9 cellular contexts compared by ENCODE assay signal in the genomic region with DNA sequence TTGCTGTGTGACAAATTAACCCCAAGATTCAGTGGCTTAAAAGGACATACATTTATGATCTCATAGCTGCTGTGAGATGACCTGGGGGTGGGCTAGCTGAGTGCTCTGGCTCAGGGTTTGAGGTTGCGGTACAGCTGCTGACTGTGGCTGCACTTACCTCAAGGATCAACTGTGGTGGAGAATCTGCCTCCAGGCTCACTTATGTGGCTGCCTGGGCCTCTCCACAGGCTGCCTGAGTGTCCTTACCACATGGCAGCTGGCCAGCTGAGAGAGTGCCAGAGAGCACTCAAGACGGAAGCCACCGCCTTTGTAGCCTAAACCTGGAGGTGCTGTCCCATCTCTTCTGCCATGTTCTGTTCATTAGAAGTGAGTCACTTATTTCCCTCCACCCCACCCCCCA. TPM values are rescaled to one million over a fixed set of nuclear protein-coding genes. Genes with fewer than 3 reads are reported as not detected.
A peak's percentile ranks its signal among the peaks of the same experiment; 100 is the strongest.
DNase-seq lines count a peak whose midpoint lies in the region; ATAC-seq, FAIRE-seq and TF ChIP-seq lines count a peak whose summit lies in the region.
"Had no signal": no experiment of that assay in that cellular context is flagged by ENCODE, and none has a peak within 500 bp of the region (broad histone marks: within the 10 kb centered on the region; RNA-seq: fewer than 3 reads in every experiment).

No MANE protein-coding gene starts in this region.

- H3K14ac ChIP-seq in H1 (ENCODE audit: insufficient read length) = no peak overlapping the region

- 74% methylated on average over 3 of the region's 3 CpGs; no CpG with 5 or more reads in 1 of the 2 experiments for WGBS in H1 (ENCODE audit: extremely low coverage in 1 of 2, insufficient coverage in 1 of 2, insufficient read length in 1 of 2, insufficient replicate concordance in 2 of 2, low coverage in 1 of 2, low lambda C conversion rate in 2 of 2, missing lambda C conversion rate in 1 of 2), 2 experiments

- no peak overlapping the region for H3K4ac ChIP-seq in H1 (replicated peaks; ENCODE audit: insufficient read length, low read depth, low read length)

- no peak overlapping the region for H4K8ac ChIP-seq in H1 (ENCODE audit: extremely low read depth, insufficient read depth, low read length)

- TF ChIP-seq EP300 in H1 (IDR thresholded peaks at IDR 0.05; ENCODE audit: borderline replicate concordance in 1 of 2, low read depth in 2 of 2, low read length in 2 of 2) = no peak

- H3K23me2 ChIP-seq in H1 (ENCODE audit: low read depth, low read length) = peaks cover 7% of the 10 kb centered on the region; the same call in 1 of the 2 replicates

- peak overlapping the region; percentile 8; the same call in 1 of the 2 replicates for H2AK5ac ChIP-seq in H1 (ENCODE audit: low read depth, low read length)

- intact Hi-C loops in dorsolateral prefrontal cortex (cut with DNase I) = no loop called here

- no peak overlapping the region for H3K27ac Mint-ChIP-seq in activated T-cell treated with anti-CD3 and anti-CD28 coated beads, Interleukin-2, amount 50 U/mL, for 24 hours

- H3K9me3 ChIP-seq in H1 (ENCODE audit: insufficient read depth in 2 of 2, low read depth in 1 of 2, low read length in 1 of 2) = no peaks in the 10 kb centered on the region

- no peak for TF ChIP-seq RAD21 in H1 (IDR thresholded peaks at IDR 0.05 in 1 of 2, conservative IDR thresholded peaks at IDR 0.05 in 1 of 2; ENCODE audit: low read depth in 2 of 2, low read length in 2 of 2)

- no peak overlapping the region for H3K27ac ChIP-seq in H1 (ENCODE audit: low read depth, low read length)
- H3K27ac ChIP-seq in dorsolateral prefrontal cortex = no peak overlapping the region

- no peak overlapping the region for H2BK15ac ChIP-seq in H1 (ENCODE audit: low read length)

- peaks cover 97% of the 10 kb centered on the region for H3K27me3 Mint-ChIP-seq in activated T-cell treated with anti-CD3 and anti-CD28 coated beads, Interleukin-2, amount 50 U/mL, for 24 hours

- no peak for TF ChIP-seq POLR2A in H1 (IDR thresholded peaks at IDR 0.05; ENCODE audit: control extremely low read depth in 1 of 2, low read depth in 2 of 2, low read length in 2 of 2)

- H2BK12ac ChIP-seq in H1 (ENCODE audit: low read depth, low read length) = no peak overlapping the region

- no peaks in the 10 kb centered on the region for H3K36me3 Mint-ChIP-seq in activated T-cell treated with anti-CD3 and anti-CD28 coated beads, Interleukin-2, amount 50 U/mL, for 24 hours (ENCODE audit: low read depth)

- peaks cover 23% of the 10 kb centered on the region for H3K4me1 Mint-ChIP-seq in activated T-cell treated with anti-CD3 and anti-CD28 coated beads, Interleukin-2, amount 50 U/mL, for 24 hours (ENCODE audit: low read depth)

- no peak overlapping the region; a peak in 1 of 4 replicates for H3K4me2 ChIP-seq in H1 (ENCODE audit: insufficient read depth in 1 of 2, low read depth in 2 of 2, low read length in 2 of 2)

- H3K79me1 ChIP-seq in H1 (ENCODE audit: low read depth, low read length) = no peaks in the 10 kb centered on the region

- H3K36me3 ChIP-seq in H1 (ENCODE audit: control insufficient read depth in 2 of 4, insufficient read depth in 4 of 4, low read length in 3 of 4) = no peaks in the 10 kb centered on the region

- CTCF ChIA-PET in H1 (lab: Charles Lee; ENCODE audit: partially characterized antibody) = interaction anchor here (0.8 to 11.8 kb wide), 16 partner anchors 9 to 268 kb away, joined by 3 to 287 read pairs (median 4); partner anchors contain the start of genes INSRR, NTRK1 and PEAR1

- POLR2A ChIA-PET in H1 (lab: Charles Lee; ENCODE audit: partially characterized antibody) = interaction anchor here (1.3 to 3.0 kb wide), 5 partner anchors 34 to 219 kb away, joined by 3 to 10 read pairs (median 7); no protein-coding TSS in a partner anchor

- H3K18ac ChIP-seq in H1 (ENCODE audit: extremely low read depth, low read length) = no peak overlapping the region

- H3K4me1 ChIP-seq in H1 (replicated peaks in 1 of 4; ENCODE audit: control insufficient read depth in 3 of 4, insufficient read depth in 4 of 4, low read length in 3 of 4) = peaks cover 3 to 21% (median 9%) of the 10 kb centered on the region in 4 experiments; a peak in 6 of 7 replicates

- no peak overlapping the region for H3K4me3 ChIP-seq in H1 (ENCODE audit: extremely low read depth in 1 of 4, insufficient read depth in 2 of 4, low read depth in 3 of 4, low read length in 4 of 4)
- H3K4me3 ChIP-seq in dorsolateral prefrontal cortex = no peak overlapping the region

- no peak overlapping the region for H3K56ac ChIP-seq in H1 (replicated peaks; ENCODE audit: insufficient read length, low read depth, low read length)

- H4K20me1 ChIP-seq in H1 (replicated peaks in 1 of 2; ENCODE audit: control insufficient read depth in 1 of 2, insufficient read depth in 2 of 2, low read length in 2 of 2) = peaks cover 3 to 19% of the 10 kb centered on the region in 2 experiments

- H2BK5ac ChIP-seq in H1 (ENCODE audit: low read depth, low read length) = no peak overlapping the region

- no peak for FAIRE-seq in H1 (lab: Jason Lieb, UNC)
- FAIRE-seq in D721Med (lab: Jason Lieb, UNC) = no peak

- TF ChIP-seq CTCF in H1 (IDR thresholded peaks at IDR 0.05; ENCODE audit: control extremely low read depth in 1 of 3, insufficient read depth in 1 of 3, low read depth in 1 of 3, low read length in 3 of 3) = no peak
- no peak for TF ChIP-seq CTCF in omental fat pad (IDR thresholded peaks at IDR 0.05)
- TF ChIP-seq CTCF in dorsolateral prefrontal cortex (IDR thresholded peaks at IDR 0.05 in 54 of 56, conservative IDR thresholded peaks at IDR 0.05 in 2 of 56; ENCODE audit: low read depth in 1 of 56, partially characterized antibody in 56 of 56) = no peak
- no peak for TF ChIP-seq CTCF in D721Med (IDR thresholded peaks at IDR 0.05; ENCODE audit: insufficient read depth, missing control alignments)

- DNase-seq in activated T-cell treated with anti-CD3 and anti-CD28 coated beads for 48 hours (ENCODE audit: low read depth) = peak; percentile 60
- no peak for DNase-seq in activated T-cell treated with anti-CD3 and anti-CD28 coated beads, Interleukin-2, amount 50 U/mL, for 24 hours
- DNase-seq in NCI-H69 (lab: John Stamatoyannopoulos, UW) = peak; percentile 89
- DNase-seq in H1 (ENCODE audit: low read depth in 1 of 2, low spot score in 2 of 2) = no peak
- peak; percentile 54 to 58 for DNase-seq in stimulated activated CD8-positive, alpha-beta memory T cell treated with anti-CD3 and anti-CD28 coated beads, Interleukin-2, amount 100 ng/mL, for 48 hours (ENCODE audit: low read depth in 2 of 2)
- DNase-seq in omental fat pad (ENCODE audit: low spot score) = no peak
- no peak for DNase-seq in dorsolateral prefrontal cortex
- no peak for DNase-seq in D721Med (ENCODE audit: insufficient read length, low spot score)

- H3K9ac ChIP-seq in H1 (replicated peaks in 1 of 4; ENCODE audit: extremely low read depth in 1 of 4, low read depth in 3 of 4, low read length in 3 of 4) = no peak overlapping the region

- peaks cover 63 to 84% (median 82%) of the 10 kb centered on the region in 4 experiments for H3K27me3 ChIP-seq in H1 (replicated peaks in 1 of 4; ENCODE audit: control insufficient read depth in 3 of 4, extremely low read depth in 1 of 4, insufficient read depth in 3 of 4, low read length in 3 of 4)
- peaks cover 0 to 77% (median 63%) of the 10 kb centered on the region in 45 donors for H3K27me3 ChIP-seq in dorsolateral prefrontal cortex

- H2AFZ ChIP-seq in H1 (ENCODE audit: low read length) = no peak overlapping the region

- H4K91ac ChIP-seq in H1 (replicated peaks; ENCODE audit: insufficient read length, low read length) = no peak overlapping the region

- H2BK120ac ChIP-seq in H1 (replicated peaks; ENCODE audit: low read depth, low read length) = no peak overlapping the region

- no peak overlapping the region for H3K23ac ChIP-seq in H1 (ENCODE audit: insufficient read length)

- ATAC-seq in omental fat pad (ENCODE audit: low FRiP score) = no peak

- no peak overlapping the region for H4K5ac ChIP-seq in H1 (ENCODE audit: insufficient read length, low read depth, low read length)

- no peaks in the 10 kb centered on the region for H3K79me2 ChIP-seq in H1 (ENCODE audit: control insufficient read depth in 1 of 2, insufficient read depth in 2 of 2, low read length in 2 of 2)

- no peaks in the 10 kb centered on the region for H3K9me3 Mint-ChIP-seq in activated T-cell treated with anti-CD3 and anti-CD28 coated beads, Interleukin-2, amount 50 U/mL, for 24 hours

- no peak overlapping the region for H2BK20ac ChIP-seq in H1 (ENCODE audit: low read length)

- no peak overlapping the region for H3K4me3 Mint-ChIP-seq in activated T-cell treated with anti-CD3 and anti-CD28 coated beads, Interleukin-2, amount 50 U/mL, for 24 hours

TF ChIP-seq in H1, 55 proteins besides CTCF, POLR2A, EP300 and RAD21 (continues in another document):
- no peak for TF ChIP-seq SAP30 (IDR thresholded peaks at IDR 0.05; ENCODE audit: insufficient read depth, insufficient replicate concordance, low read length)
- TF ChIP-seq KDM4A (IDR thresholded peaks at IDR 0.05; ENCODE audit: low read depth, low read length, severe bottlenecking) = no peak
- TF ChIP-seq POLR2AphosphoS5 (IDR thresholded peaks at IDR 0.05; ENCODE audit: low read depth, low read length) = no peak
- no peak for TF ChIP-seq CBX8 (IDR thresholded peaks at IDR 0.05; ENCODE audit: borderline replicate concordance, low read depth, low read length)
- no peak for TF ChIP-seq BRCA1 (IDR thresholded peaks at IDR 0.05; ENCODE audit: low read depth, low read length)

RNA-seq across cellular contexts. Expression of gene LRRC71, which starts 5.7 kb away (rescaled TPM):
- total RNA-seq in H1 (2021; fragmentation: NEBNext Ultra II Directional; extraction: Animal tissue kit (Norgen Biotek cat#: 25700)) = not detected in 2 replicates
- 0.05 and 0.16 TPM in 2 replicates for polyA plus RNA-seq in H1 (2011; rRNA removed)
- polyA plus RNA-seq in H1 (2011; cell fraction: cytosol; rRNA removed) = 0.27 TPM
- 0.46 TPM for polyA plus RNA-seq in H1 (2011; cell fraction: nucleus; rRNA removed)
- 0.12 to 0.59 TPM (median 0.31 TPM) in 4 replicates for polyA plus RNA-seq in H1 (2012, experiment 1 of 2)
- not detected for polyA plus RNA-seq in H1 (2012, experiment 2 of 2)
- polyA plus RNA-seq in H1 (2013, experiment 1 of 2) = 0.12 TPM
- 0.11 TPM for polyA plus RNA-seq in H1 (2013, experiment 2 of 2)
- 0.24 TPM in 1 of 2 replicates, not detected in the other for polyA minus RNA-seq in H1 (2011; rRNA and poly(A)+ RNA removed)
- polyA minus RNA-seq in H1 (2011; cell fraction: cytosol; rRNA and poly(A)+ RNA removed) = not detected
- polyA minus RNA-seq in H1 (2011; cell fraction: nucleus; rRNA and poly(A)+ RNA removed) = not detected
- not detected for total RNA-seq in omental fat pad
- under 1 TPM in 11 of 120 experiments, not detected in 109; 0.23 to 0.84 (median 0.42) TPM for total RNA-seq in dorsolateral prefrontal cortex
- total RNA-seq: T-helper 1 cell treated with Interleukin-12 subunit alpha and Interleukin-12 subunit beta and Interleukin-4 antibody, amounts not matched to agents 30 ng/mL and 1 ng/mL, for 36 hours had no signal

RNA-seq across cellular contexts. Expression of gene PEAR1, which starts 32.7 kb away (rescaled TPM):
- 0.71 and 0.82 TPM in 2 replicates for total RNA-seq in H1 (2021; fragmentation: NEBNext Ultra II Directional; extraction: Animal tissue kit (Norgen Biotek cat#: 25700))
- polyA plus RNA-seq in H1 (2011; rRNA removed) = 0.63 and 0.77 TPM in 2 replicates
- 0.44 TPM for polyA plus RNA-seq in H1 (2011; cell fraction: cytosol; rRNA removed)
- 3.3 TPM for polyA plus RNA-seq in H1 (2011; cell fraction: nucleus; rRNA removed)
- polyA plus RNA-seq in H1 (2012, experiment 1 of 2) = 0.26 to 0.88 TPM (median 0.65 TPM) in 4 replicates
- polyA plus RNA-seq in H1 (2012, experiment 2 of 2) = 0.39 TPM
- polyA plus RNA-seq in H1 (2013, experiment 1 of 2) = 0.53 TPM
- 0.42 TPM for polyA plus RNA-seq in H1 (2013, experiment 2 of 2)
- 0.13 and 0.22 TPM in 2 replicates for polyA minus RNA-seq in H1 (2011; rRNA and poly(A)+ RNA removed)
- 0.37 TPM for polyA minus RNA-seq in H1 (2011; cell fraction: cytosol; rRNA and poly(A)+ RNA removed)
- polyA minus RNA-seq in H1 (2011; cell fraction: nucleus; rRNA and poly(A)+ RNA removed) = 1.5 TPM
- total RNA-seq in omental fat pad = 10 to 100 TPM in 2 of 4 donors, 1 to 10 TPM in 2; 5.4 to 29.5 (median 9.0) TPM
- total RNA-seq in dorsolateral prefrontal cortex = 10 to 100 TPM in 7 of 120 experiments, 1 to 10 TPM in 113; 1.9 to 15.2 (median 5.0) TPM

Comparison
In these comparisons a context has a peak if more than half of its experiments do, and no peak if none do; other contexts are left out.
1. DNase-seq: peak in activated T-cell treated with anti-CD3 and anti-CD28 coated beads for 48 hours (single experiment), NCI-H69 (single experiment) and stimulated activated CD8-positive, alpha-beta memory T cell treated with anti-CD3 and anti-CD28 coated beads, Interleukin-2, amount 100 ng/mL, for 48 hours (2 of 2); none in activated T-cell treated with anti-CD3 and anti-CD28 coated beads, Interleukin-2, amount 50 U/mL, for 24 hours (single experiment), H1 (0 of 2), omental fat pad (single experiment), dorsolateral prefrontal cortex (0 of 10) and D721Med (single experiment).